9 cellular contexts compared by ENCODE assay signal in genomic region chr7:77687747-77688144, GRCh38. TPM values are rescaled to one million over a fixed set of nuclear protein-coding genes. Genes with fewer than 3 reads are reported as not detected.
DNase-seq lines count a peak whose midpoint lies in the region; ATAC-seq and TF ChIP-seq lines count a peak whose summit lies in the region.
"Had no signal": no experiment of that assay in that cellular context is flagged by ENCODE, and none has a peak within 500 bp of the region (broad histone marks: within the 10 kb centered on the region; RNA-seq: fewer than 3 reads in every experiment).

No MANE protein-coding gene starts in this region.

- H3K27ac ChIP-seq in esophagus squamous epithelium (peak overlapping the region; percentile 23 to 87 (median 56)), upper lobe of right lung (peak overlapping the region; percentile 49)

- no peaks in the 10 kb centered on the region for H3K9me3 ChIP-seq in esophagus squamous epithelium
- H3K9me3 ChIP-seq in upper lobe of right lung, result no peaks in the 10 kb centered on the region

- intact Hi-C loops in esophagus squamous epithelium (cut with DNase I) (no loop called here), upper lobe of right lung (cut with DNase I) (no loop called here)

- TF ChIP-seq CTCF in esophagus squamous epithelium (IDR thresholded peaks at IDR 0.05) (no peak), upper lobe of right lung (IDR thresholded peaks at IDR 0.05) (no peak)

- H3K4me3 ChIP-seq in esophagus squamous epithelium (no peak overlapping the region), upper lobe of right lung (no peak overlapping the region)

- H3K27me3 ChIP-seq in esophagus squamous epithelium, result no peaks in the 10 kb centered on the region
- H3K27me3 ChIP-seq in upper lobe of right lung, result no peaks in the 10 kb centered on the region

- ATAC-seq in upper lobe of right lung, result peak; percentile 20
- ATAC-seq in GM18498 (IDR thresholded peaks at IDR 0.05; ENCODE audit: unreplicated experiment), result no peak
- no peak for ATAC-seq in HG02678 (IDR thresholded peaks at IDR 0.05; ENCODE audit: unreplicated experiment)

- WGBS in esophagus squamous epithelium, 2 donors, result 40% methylated on average over 1 of the region's 1 CpG; no CpG with 5 or more reads in 1 of the 2 donors

- peaks cover 0 to 23% (median 0%) of the 10 kb centered on the region in 3 donors for H3K36me3 ChIP-seq in esophagus squamous epithelium
- peaks cover 10% of the 10 kb centered on the region for H3K36me3 ChIP-seq in upper lobe of right lung

- TF ChIP-seq POLR2A in esophagus squamous epithelium (IDR thresholded peaks at IDR 0.05), result no peak

- H3K4me1 ChIP-seq in esophagus squamous epithelium, result peaks cover 4 to 76% (median 42%) of the 10 kb centered on the region in 3 donors
- H3K4me1 ChIP-seq in upper lobe of right lung, result peaks cover 17% of the 10 kb centered on the region

- DNase-seq in stimulated activated CD4-positive, alpha-beta T cell treated with anti-CD3 and anti-CD28 coated beads, Interleukin-15, amount 100 ng/mL, for 24 hours, result peak; percentile 24
- no peak for DNase-seq in stimulated activated CD4-positive, alpha-beta T cell treated with anti-CD3 and anti-CD28 coated beads, Interleukin-4, amount 100 ng/mL, for 1 hour
- peak; percentile 74 for DNase-seq in NCI-H69 (lab: John Stamatoyannopoulos, UW)
- no peak for DNase-seq in esophagus squamous epithelium (lab: John Stamatoyannopoulos, UW)
- DNase-seq in upper lobe of right lung, result no peak
- DNase-seq in iPS-NIHi11 (ENCODE audit: low spot score), result no peak
- DNase-seq: activated gamma-delta T cell had no signal

RNA-seq across cellular contexts. Expression of gene RSBN1L, which starts 8.5 kb away (rescaled TPM):
- total RNA-seq in esophagus squamous epithelium (10 to 100 TPM; 10.8 to 22.9 (median 14.1) TPM), upper lobe of right lung (27.7 TPM)

Comparison
In these comparisons a context has a peak if more than half of its experiments do, and no peak if none do; other contexts are left out.
1. DNase-seq: peak in stimulated activated CD4-positive, alpha-beta T cell treated with anti-CD3 and anti-CD28 coated beads, Interleukin-15, amount 100 ng/mL, for 24 hours (single experiment) and NCI-H69 (single experiment); none in stimulated activated CD4-positive, alpha-beta T cell treated with anti-CD3 and anti-CD28 coated beads, Interleukin-4, amount 100 ng/mL, for 1 hour (single experiment), esophagus squamous epithelium (single experiment), upper lobe of right lung (single experiment) and iPS-NIHi11 (single experiment).